In the genomic region with DNA sequence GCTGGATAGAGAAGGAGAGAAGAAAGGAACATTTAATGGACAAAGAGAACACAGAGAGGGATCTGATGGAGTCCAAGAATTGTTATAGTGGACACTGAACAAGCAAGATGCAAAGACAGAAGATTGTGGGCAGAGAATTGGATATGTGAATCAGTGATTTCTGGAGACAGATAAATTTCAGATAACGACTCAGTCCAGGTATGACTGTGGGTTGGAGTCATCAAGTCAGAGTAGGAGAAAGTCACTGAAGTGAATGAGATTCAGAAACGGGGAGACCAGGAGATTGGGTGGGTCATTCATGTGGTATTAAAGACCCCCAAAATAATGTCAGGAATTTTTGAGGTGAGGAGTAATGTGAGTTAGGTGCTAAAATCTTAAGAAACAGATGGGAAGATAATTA, we compare ENCODE assay signal across 14 cellular contexts. TPM values are rescaled to one million over a fixed set of nuclear protein-coding genes. Genes with fewer than 3 reads are reported as not detected.
DNase-seq lines count a peak whose midpoint lies in the region; ATAC-seq, FAIRE-seq and TF ChIP-seq lines count a peak whose summit lies in the region.
"Had no signal": no experiment of that assay in that cellular context is flagged by ENCODE, and none has a peak within 500 bp of the region (broad histone marks: within the 10 kb centered on the region; RNA-seq: fewer than 3 reads in every experiment).

No MANE protein-coding gene starts in this region.

- no peak for FAIRE-seq in GM12878 (lab: Jason Lieb, UNC)
- FAIRE-seq: H54, HTR-8/SVneo had no signal

- CTCF ChIA-PET in GM12878 (lab: Yijun Ruan, JAX) = interaction anchor here (1.1 to 11.1 kb wide), 13 partner anchors 7 to 365 kb away, joined by 3 to 505 read pairs (median 77); partner anchors contain the start of gene ASB4

- RAD21 ChIA-PET in GM12878 (lab: Charles Lee; ENCODE audit: unreplicated experiment) = interaction anchor here (0.7 to 13.6 kb wide), 10 partner anchors 8 to 180 kb away, joined by 3 to 288 read pairs (median 6); no protein-coding TSS in a partner anchor

- no TSS peak for BruUV-seq in GM12878 (replicated peaks; lab: Mats Ljungman, UMichigan)

- H3K27me3 ChIP-seq in GM12878 (replicated peaks in 1 of 2; ENCODE audit: control insufficient read depth in 2 of 2, insufficient read depth in 2 of 2, low read length in 1 of 2) (no peaks in the 10 kb centered on the region), smooth muscle cell (ENCODE audit: low read depth) (no peaks in the 10 kb centered on the region), tibial nerve (peaks cover 0 to 2% of the 10 kb centered on the region in 2 donors)
- H3K27me3 ChIP-seq: Peyer's patch had no signal

- TF ChIP-seq RAD21 in GM12878 (IDR thresholded peaks at IDR 0.05; ENCODE audit: insufficient read depth, low read depth, low read length) = no peak

- H3K9ac ChIP-seq in GM12878 (ENCODE audit: control insufficient read depth, insufficient read depth, low read length) (no peak overlapping the region), smooth muscle cell (ENCODE audit: low read depth) (peak overlapping the region; percentile 36)

- TF ChIP-seq CTCF in GM12878 (IDR thresholded peaks at IDR 0.05 in 2 of 3, conservative IDR thresholded peaks at IDR 0.05 in 1 of 3; ENCODE audit: control insufficient read depth in 2 of 3, extremely low read depth in 1 of 3, insufficient read depth in 1 of 3, low read depth in 3 of 3, low read length in 3 of 3) (no peak), smooth muscle cell (IDR thresholded peaks at IDR 0.05; ENCODE audit: borderline replicate concordance, insufficient read depth, poor library complexity, severe bottlenecking) (no peak), tibial nerve (IDR thresholded peaks at IDR 0.05) (no peak)

- H3K4me1 ChIP-seq in GM12878 (ENCODE audit: control insufficient read depth, insufficient read depth, low read length) (no peaks in the 10 kb centered on the region), smooth muscle cell (ENCODE audit: low read depth) (peaks cover 9% of the 10 kb centered on the region), tibial nerve (no peaks in the 10 kb centered on the region)
- H3K4me1 ChIP-seq: Peyer's patch had no signal

- peak; percentile 34 for ATAC-seq in activated naive CD8-positive, alpha-beta T cell treated with anti-CD3 and anti-CD28 coated beads, Interleukin-2, amount 50 U/mL, for 24 hours
- ATAC-seq in HG02610 (IDR thresholded peaks at IDR 0.05; ENCODE audit: unreplicated experiment) = peak; percentile 37
- peak; percentile 22 for ATAC-seq in GM12878
- no peak for ATAC-seq in HG02759 (IDR thresholded peaks at IDR 0.05; ENCODE audit: unreplicated experiment)
- no peak for ATAC-seq in HG02973 (IDR thresholded peaks at IDR 0.05; ENCODE audit: unreplicated experiment)

- peaks cover 1% of the 10 kb centered on the region for H3K27me3 Mint-ChIP-seq in activated naive CD8-positive, alpha-beta T cell treated with anti-CD3 and anti-CD28 coated beads, Interleukin-2, amount 50 U/mL, for 24 hours
- no peaks in the 10 kb centered on the region for H3K27me3 Mint-ChIP-seq in activated naive CD8-positive, alpha-beta T cell treated with anti-CD3 and anti-CD28 coated beads for 36 hours

- no peak overlapping the region for H3K4me3 Mint-ChIP-seq in activated naive CD8-positive, alpha-beta T cell treated with anti-CD3 and anti-CD28 coated beads, Interleukin-2, amount 50 U/mL, for 24 hours
- H3K4me3 Mint-ChIP-seq in activated naive CD8-positive, alpha-beta T cell treated with anti-CD3 and anti-CD28 coated beads for 36 hours = no peak overlapping the region
- H3K4me3 Mint-ChIP-seq: CD4-positive, CD25-positive, alpha-beta regulatory T cell had no signal

- H3K9me3 ChIP-seq in GM12878 (replicated peaks; ENCODE audit: control insufficient read depth, insufficient read depth, low read length) (no peaks in the 10 kb centered on the region), smooth muscle cell (replicated peaks; ENCODE audit: low read depth) (no peaks in the 10 kb centered on the region), tibial nerve (no peaks in the 10 kb centered on the region)
- H3K9me3 ChIP-seq: Peyer's patch had no signal

- TF ChIP-seq POLR2A in GM12878 (IDR thresholded peaks at IDR 0.05; ENCODE audit: low read depth, low read length) = no peak
- TF ChIP-seq POLR2A in tibial nerve (IDR thresholded peaks at IDR 0.05) = no peak

- H3K27ac ChIP-seq in GM12878 (ENCODE audit: control insufficient read depth, insufficient read depth) (no peak overlapping the region), smooth muscle cell (ENCODE audit: low read depth) (no peak overlapping the region), tibial nerve (no peak overlapping the region)
- H3K27ac ChIP-seq: Peyer's patch had no signal

- intact Hi-C loops in GM12878 (cut with micrococcal nuclease; ENCODE audit: unreplicated experiment) = no loop called here

- H3K36me3 ChIP-seq in GM12878 (ENCODE audit: control insufficient read depth in 2 of 2, insufficient read depth in 2 of 2, low read length in 1 of 2) (no peaks in the 10 kb centered on the region), smooth muscle cell (ENCODE audit: low read depth) (no peaks in the 10 kb centered on the region), tibial nerve (no peaks in the 10 kb centered on the region)
- H3K36me3 ChIP-seq: Peyer's patch had no signal

- in situ Hi-C loops in GM12878 (cut with MboI) = no loop called here

- no peaks in the 10 kb centered on the region for H3K36me3 Mint-ChIP-seq in activated naive CD8-positive, alpha-beta T cell treated with anti-CD3 and anti-CD28 coated beads, Interleukin-2, amount 50 U/mL, for 24 hours (ENCODE audit: low read depth)
- H3K36me3 Mint-ChIP-seq in activated naive CD8-positive, alpha-beta T cell treated with anti-CD3 and anti-CD28 coated beads for 36 hours = no peaks in the 10 kb centered on the region
- H3K36me3 Mint-ChIP-seq: CD4-positive, CD25-positive, alpha-beta regulatory T cell had no signal

- no peak for DNase-seq in activated naive CD8-positive, alpha-beta T cell treated with anti-CD3 and anti-CD28 coated beads, Interleukin-2, amount 50 U/mL, for 24 hours
- DNase-seq in activated naive CD8-positive, alpha-beta T cell treated with anti-CD3 and anti-CD28 coated beads for 36 hours = no peak
- no peak for DNase-seq in GM12878 (ENCODE audit: low read depth, low spot score)
- no peak for DNase-seq in smooth muscle cell (lab: John Stamatoyannopoulos, UW; ENCODE audit: unreplicated experiment)
- DNase-seq in tibial nerve (ENCODE audit: low spot score in 2 of 2) = no peak
- DNase-seq: KG1, Peyer's patch had no signal

- H3K4me2 ChIP-seq in GM12878 (ENCODE audit: control insufficient read depth, insufficient read depth) = no peak overlapping the region
- H3K4me2 ChIP-seq in smooth muscle cell = no peak overlapping the region

- H4K20me1 ChIP-seq in GM12878 (ENCODE audit: control insufficient read depth, insufficient read depth) (no peaks in the 10 kb centered on the region), smooth muscle cell (ENCODE audit: low read depth) (no peaks in the 10 kb centered on the region)

- POLR2A ChIA-PET in GM12878 (lab: Charles Lee) = interaction anchor here (1.0 kb wide), 2 partner anchors 8 to 15 kb away, joined by 3 to 10 read pairs; no protein-coding TSS in a partner anchor

- no peak overlapping the region for H3K27ac Mint-ChIP-seq in activated naive CD8-positive, alpha-beta T cell treated with anti-CD3 and anti-CD28 coated beads, Interleukin-2, amount 50 U/mL, for 24 hours
- H3K27ac Mint-ChIP-seq in activated naive CD8-positive, alpha-beta T cell treated with anti-CD3 and anti-CD28 coated beads for 36 hours = no peak overlapping the region
- H3K27ac Mint-ChIP-seq: CD4-positive, CD25-positive, alpha-beta regulatory T cell had no signal

- H2AFZ ChIP-seq in GM12878 (ENCODE audit: control insufficient read depth, low read depth, low read length) = no peak overlapping the region
- H2AFZ ChIP-seq in smooth muscle cell (ENCODE audit: low read depth) = no peak overlapping the region

- H3K4me3 ChIP-seq in GM12878 (no peak overlapping the region), smooth muscle cell (no peak overlapping the region), tibial nerve (no peak overlapping the region)
- H3K4me3 ChIP-seq: Peyer's patch had no signal

- no peak for TF ChIP-seq EP300 in GM12878 (IDR thresholded peaks at IDR 0.05; ENCODE audit: borderline replicate concordance in 1 of 2, control insufficient read depth in 1 of 2, low read depth in 2 of 2, low read length in 2 of 2)
- no peak for TF ChIP-seq EP300 in tibial nerve (IDR thresholded peaks at IDR 0.05)

- no peaks in the 10 kb centered on the region for H3K9me3 Mint-ChIP-seq in activated naive CD8-positive, alpha-beta T cell treated with anti-CD3 and anti-CD28 coated beads, Interleukin-2, amount 50 U/mL, for 24 hours
- H3K9me3 Mint-ChIP-seq in activated naive CD8-positive, alpha-beta T cell treated with anti-CD3 and anti-CD28 coated beads for 36 hours = no peaks in the 10 kb centered on the region
- H3K9me3 Mint-ChIP-seq: CD4-positive, CD25-positive, alpha-beta regulatory T cell had no signal

- H3K79me2 ChIP-seq in GM12878 (ENCODE audit: control insufficient read depth, insufficient read depth, low read length) = no peaks in the 10 kb centered on the region
- H3K79me2 ChIP-seq in smooth muscle cell (ENCODE audit: low read depth) = no peaks in the 10 kb centered on the region

- no peaks in the 10 kb centered on the region for H3F3A ChIP-seq in smooth muscle cell (ENCODE audit: low read depth)

- SMC1A ChIA-PET in GM12878 (lab: Charles Lee; ENCODE audit: uncharacterized antibody, unreplicated experiment) = interaction anchor here (0.6 to 8.1 kb wide), 15 partner anchors 8 to 363 kb away, joined by 3 to 238 read pairs (median 11); no protein-coding TSS in a partner anchor

- H3K4me1 Mint-ChIP-seq in activated naive CD8-positive, alpha-beta T cell treated with anti-CD3 and anti-CD28 coated beads, Interleukin-2, amount 50 U/mL, for 24 hours = no peaks in the 10 kb centered on the region
- peaks cover 3% of the 10 kb centered on the region for H3K4me1 Mint-ChIP-seq in activated naive CD8-positive, alpha-beta T cell treated with anti-CD3 and anti-CD28 coated beads for 36 hours

- 0% methylated on average over 2 of the region's 2 CpGs for WGBS in GM12878 (ENCODE audit: insufficient coverage, insufficient replicate concordance, low lambda C conversion rate, missing lambda C conversion rate)
- 89% methylated on average over 2 of the region's 2 CpGs for WGBS in smooth muscle cell (ENCODE audit: low lambda C conversion rate)
- WGBS in tibial nerve, 2 donors = 82 to 91% methylated on average over 2 of the region's 2 CpGs

RNA-seq across cellular contexts. Expression of gene ASB4, which starts 23.0 kb away (rescaled TPM):
- not detected for total RNA-seq in activated naive CD8-positive, alpha-beta T cell treated with anti-CD3 and anti-CD28 coated beads for 36 hours
- total RNA-seq in GM12878 (2013; cell fraction: nucleolus; rRNA removed) = 0.27 and 1.1 TPM in 2 replicates
- not detected in 2 replicates for total RNA-seq in GM12878 (2014; rRNA removed)
- total RNA-seq in GM12878 (2014; rRNA removed; fragmentation: Illumina TruSeq; extraction: Trizol) = not detected in 2 replicates
- 0.08 TPM in 1 of 2 replicates, not detected in the other for total RNA-seq in GM12878 (2021)
- polyA plus RNA-seq in GM12878 (2011; ENCODE audit: low read depth) = not detected
- 1.1 and 1.3 TPM in 2 replicates for polyA plus RNA-seq in GM12878 (2011; rRNA removed)
- polyA plus RNA-seq in GM12878 (2011; cell fraction: cytosol; rRNA removed) = 0.64 and 0.82 TPM in 2 replicates
- 0.56 and 1.1 TPM in 2 replicates for polyA plus RNA-seq in GM12878 (2011; cell fraction: nucleus; rRNA removed)
- polyA plus RNA-seq in GM12878 (2012) = not detected in 2 replicates
- not detected in 2 replicates for polyA plus RNA-seq in GM12878 (2014; fragmentation: Illumina TruSeq; extraction: Trizol)
- not detected for polyA plus RNA-seq in GM12878 (2014; fragmentation: Nextera tagmentation; extraction: Ambion mirVana)
- polyA plus RNA-seq in GM12878 (2014; rRNA removed) = 0.12 TPM in 1 of 2 replicates, not detected in the other
- polyA plus RNA-seq in GM12878 (2016; fragmentation: Nextera tagmentation; extraction: Ambion mirVana) = not detected
- polyA minus RNA-seq in GM12878 (2011; rRNA and poly(A)+ RNA removed) = 1.2 and 1.9 TPM in 2 replicates
- polyA minus RNA-seq in GM12878 (2011; cell fraction: cytosol; rRNA and poly(A)+ RNA removed) = not detected in 2 replicates
- 0.73 and 1.4 TPM in 2 replicates for polyA minus RNA-seq in GM12878 (2011; cell fraction: nucleus; rRNA and poly(A)+ RNA removed)
- not detected in 2 replicates for total RNA-seq in smooth muscle cell
- polyA plus RNA-seq in smooth muscle cell = not detected in 2 replicates
- total RNA-seq in tibial nerve = not detected
- total RNA-seq: CD4-positive, CD25-positive, alpha-beta regulatory T cell had no signal
- polyA plus RNA-seq: BJ; CD4-positive, CD25-positive, alpha-beta regulatory T cell had no signal

Comparison
In these comparisons a context has a peak if more than half of its experiments do, and no peak if none do; other contexts are left out.
1. ATAC-seq: peak in activated naive CD8-positive, alpha-beta T cell treated with anti-CD3 and anti-CD28 coated beads, Interleukin-2, amount 50 U/mL, for 24 hours (single experiment), HG02610 (single experiment) and GM12878 (single experiment); none in HG02759 (single experiment) and HG02973 (single experiment).